Comparison of ENCODE assay signal across 22 cellular contexts in the genomic region with DNA sequence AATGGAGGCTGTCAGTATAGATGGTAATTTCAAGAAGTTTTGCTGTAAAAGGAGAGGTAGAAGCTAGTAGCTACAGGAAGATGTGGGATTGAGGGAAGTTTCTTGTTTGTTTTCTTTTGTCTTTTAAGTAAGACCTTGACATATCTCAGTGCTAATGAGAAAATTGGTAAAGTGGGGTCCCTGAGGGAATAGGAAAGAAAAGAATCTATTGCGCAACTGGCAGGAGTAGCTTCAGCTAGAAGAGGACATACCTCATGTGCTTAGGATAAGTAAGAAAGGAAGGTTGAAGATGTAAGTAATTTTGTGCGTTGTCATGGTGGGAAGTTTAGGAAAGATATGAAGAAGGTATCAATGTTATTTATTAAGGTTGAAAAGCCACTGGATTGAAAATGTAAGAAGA.
"Had no signal": no experiment of that assay in that cellular context is flagged by ENCODE, and none has a peak within 500 bp of the region (broad histone marks: within the 10 kb centered on the region; RNA-seq: fewer than 3 reads in every experiment).

No MANE protein-coding gene starts in this region.

- ATAC-seq: esophagus mucosa; gastrocnemius medialis; heart right ventricle; left lobe of liver; naive thymus-derived CD4-positive, alpha-beta T cell had no signal

- H3K27me3 Mint-ChIP-seq: type B pancreatic cell had no signal

- H3K27ac Mint-ChIP-seq: naive thymus-derived CD4-positive, alpha-beta T cell; nephron progenitor cell; type B pancreatic cell had no signal

- H3K9me3 ChIP-seq: gastrocnemius medialis, heart right ventricle, neutrophil, sigmoid colon had no signal

- H3K27ac ChIP-seq: dorsolateral prefrontal cortex, gastrocnemius medialis, heart right ventricle, neutrophil, sigmoid colon, skin epidermis had no signal

- H3K4me3 Mint-ChIP-seq: naive thymus-derived CD4-positive, alpha-beta T cell; nephron progenitor cell; type B pancreatic cell had no signal

- H3K36me3 Mint-ChIP-seq: naive thymus-derived CD4-positive, alpha-beta T cell; type B pancreatic cell had no signal

- FAIRE-seq: endometrium, islet of Langerhans, urothelium cell line had no signal

- DNase-seq: cortex of kidney; dorsolateral prefrontal cortex; effector CD8-positive, alpha-beta T cell; gastrocnemius medialis; heart right ventricle; hypothalamus; kidney glomerular epithelial cell; mammary epithelial cell; naive thymus-derived CD4-positive, alpha-beta T cell; nephron progenitor cell; posterior cingulate gyrus; sigmoid colon; stimulated activated CD4-positive, alpha-beta T cell treated with anti-CD3 and anti-CD28 coated beads, Interleukin-2, amount 100 ng/mL, for 48 hours; stimulated activated naive CD4-positive, alpha-beta T cell treated with Interleukin-2 at 50 U/mL for 16 hours had no signal

- H3K36me3 ChIP-seq: gastrocnemius medialis, heart right ventricle, neutrophil, sigmoid colon had no signal

- H3K4me1 Mint-ChIP-seq: nephron progenitor cell had no signal

- H3K27me3 ChIP-seq: gastrocnemius medialis, heart right ventricle, neutrophil, sigmoid colon had no signal

- H3K4me1 ChIP-seq: gastrocnemius medialis, heart right ventricle had no signal

- H3K4me3 ChIP-seq: dorsolateral prefrontal cortex, gastrocnemius medialis, heart right ventricle, sigmoid colon, skin epidermis had no signal

- H3K9me3 Mint-ChIP-seq: nephron progenitor cell, type B pancreatic cell had no signal
